10 cellular contexts compared by ENCODE assay signal in genomic region chr9:23825143-23825531, GRCh38. TPM values are rescaled to one million over a fixed set of nuclear protein-coding genes. Genes with fewer than 3 reads are reported as not detected.
DNase-seq lines count a peak whose midpoint lies in the region; ATAC-seq and TF ChIP-seq lines count a peak whose summit lies in the region.
"Had no signal": no experiment of that assay in that cellular context is flagged by ENCODE, and none has a peak within 500 bp of the region (broad histone marks: within the 10 kb centered on the region; RNA-seq: fewer than 3 reads in every experiment).

No MANE protein-coding gene starts in this region.

- no peaks in the 10 kb centered on the region for H3K4me1 Mint-ChIP-seq in T-helper 17 cell

- POLR2A ChIA-PET in AG04450 (lab: Yijun Ruan, JAX) = no interaction called here

- intact Hi-C loops in dorsolateral prefrontal cortex (cut with DNase I) = loop anchor here in 1 of 2 donors (10.0 kb wide), 1 partner anchor 140 kb away; no protein-coding TSS in a partner anchor

- H3K4me1 ChIP-seq in muscle layer of duodenum (ENCODE audit: control insufficient read depth in 1 of 2, insufficient read depth in 2 of 2, low read length in 2 of 2) = peaks cover 0 to 41% of the 10 kb centered on the region in 2 donors

- no peak overlapping the region for H3K27ac Mint-ChIP-seq in T-helper 17 cell

- TF ChIP-seq CTCF in AG04450 (IDR thresholded peaks at IDR 0.05; ENCODE audit: low read depth, low read length) (no peak), dorsolateral prefrontal cortex (IDR thresholded peaks at IDR 0.05 in 54 of 56, conservative IDR thresholded peaks at IDR 0.05 in 2 of 56; ENCODE audit: low read depth in 1 of 56, partially characterized antibody in 56 of 56) (no peak)

- CTCF ChIA-PET in AG04450 (lab: Charles Lee) = no interaction called here

- no peaks in the 10 kb centered on the region for H3K36me3 ChIP-seq in muscle layer of duodenum (ENCODE audit: control insufficient read depth in 1 of 2, insufficient read depth in 2 of 2, low read length in 2 of 2)

- peak overlapping the region; percentile 56 for H3K4me3 ChIP-seq in AG04450 (ENCODE audit: low read depth, low read length)
- H3K4me3 ChIP-seq in dorsolateral prefrontal cortex = peak overlapping the region; percentile 39 to 76 (median 62)
- H3K4me3 ChIP-seq in muscle layer of duodenum (ENCODE audit: low read depth in 1 of 2, low read length in 2 of 2) = peak overlapping the region; percentile 62 to 69

- peaks cover 12% of the 10 kb centered on the region for H3K27me3 Mint-ChIP-seq in T-helper 17 cell

- H3K36me3 Mint-ChIP-seq in T-helper 17 cell (ENCODE audit: low read depth) = no peaks in the 10 kb centered on the region

- no peak overlapping the region for H3K27ac ChIP-seq in AG04450 (ENCODE audit: low read depth, low read length)
- peak overlapping the region in 41 of 59 donors; percentile 0 to 78 (median 57) for H3K27ac ChIP-seq in dorsolateral prefrontal cortex
- no peak overlapping the region for H3K27ac ChIP-seq in muscle layer of duodenum (ENCODE audit: low read length)

- no peak for ATAC-seq in HG02938 (IDR thresholded peaks at IDR 0.05; ENCODE audit: unreplicated experiment)
- no peak for ATAC-seq in T-helper 17 cell

- DNase-seq in AG04450 (ENCODE audit: low read depth, low spot score) = no peak
- DNase-seq in NCI-H446 treated with DMSO at 0.1 percent for 48 hours (lab: John Stamatoyannopoulos, UW) = peak; percentile 57
- DNase-seq in dorsolateral prefrontal cortex = peak in 1 of 10 donors; percentile 60
- DNase-seq in Ammon's horn (ENCODE audit: low spot score) = no peak
- DNase-seq in hepatic stellate cell (ENCODE audit: low spot score) = no peak
- no peak for DNase-seq in T-helper 17 cell
- DNase-seq: activated CD4-positive, alpha-beta T cell treated with anti-CD3 and anti-CD28 coated beads for 1 hour had no signal

- peaks cover 34% of the 10 kb centered on the region for H3K27me3 ChIP-seq in AG04450 (ENCODE audit: control insufficient read depth, insufficient read depth, low read length)
- peaks cover 0 to 92% (median 50%) of the 10 kb centered on the region in 45 donors for H3K27me3 ChIP-seq in dorsolateral prefrontal cortex
- peaks cover 34% of the 10 kb centered on the region for H3K27me3 ChIP-seq in muscle layer of duodenum (ENCODE audit: low read depth, low read length)

- H3K4me3 Mint-ChIP-seq in T-helper 17 cell = no peak overlapping the region

- H3K9me3 ChIP-seq in AG04450 (ENCODE audit: control insufficient read depth, insufficient read depth, low read length) (peaks cover 10% of the 10 kb centered on the region), muscle layer of duodenum (ENCODE audit: control insufficient read depth in 1 of 2, low read length in 2 of 2) (peaks cover 0 to 8% of the 10 kb centered on the region in 2 donors), T-helper 17 cell (ENCODE audit: control insufficient read depth, low read length, poor library complexity, severe bottlenecking) (peaks cover 3% of the 10 kb centered on the region)

RNA-seq across cellular contexts. Expression of gene ELAVL2, which starts 0.9 kb away (rescaled TPM):
- polyA plus RNA-seq in AG04450 (2011; rRNA removed) = 0.04 and 0.05 TPM in 2 replicates
- 0.14 TPM in 1 of 2 replicates, not detected in the other for polyA minus RNA-seq in AG04450 (2011; rRNA and poly(A)+ RNA removed)
- 100 to 1,000 TPM in 48 of 120 experiments, 10 to 100 TPM in 72; 26.6 to 136 (median 93.2) TPM for total RNA-seq in dorsolateral prefrontal cortex
- total RNA-seq in T-helper 17 cell = not detected
- total RNA-seq: mononuclear cell had no signal

Comparison
In these comparisons a context has a peak if more than half of its experiments do, and no peak if none do; other contexts are left out.
1. H3K27ac ChIP-seq: peak in dorsolateral prefrontal cortex (41 of 59); none in AG04450 (single experiment) and muscle layer of duodenum (single experiment).
2. RNA of gene ELAVL2, which starts 0.9 kb away (total RNA-seq): 26.6 to 136 TPM in dorsolateral prefrontal cortex; not detected in T-helper 17 cell; every median in the first group is over 10 times any median in the second.
3. Peak in every context shown above with its lines, with median percentiles within 50 percentile points of each other: H3K4me3 ChIP-seq.